Comparison of ENCODE assay signal across 2 cellular contexts in the genomic region with DNA sequence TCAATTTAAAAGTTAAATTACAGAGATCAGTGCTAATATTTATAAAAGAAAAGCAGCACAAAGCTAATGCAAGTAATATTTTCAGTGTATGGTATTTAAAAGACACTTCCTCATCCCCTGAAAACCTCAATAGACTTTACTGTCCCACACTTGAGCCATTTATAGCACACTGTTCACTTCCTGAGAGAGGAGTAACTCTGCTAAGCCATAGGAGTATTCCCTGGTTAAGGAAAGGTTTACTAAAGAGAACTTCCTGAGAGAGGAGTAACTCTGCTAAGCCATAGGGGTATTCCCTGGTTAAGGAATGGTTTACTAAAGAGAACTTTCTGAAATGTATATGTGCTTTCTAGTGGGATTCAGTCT.
TF ChIP-seq lines count a peak whose summit lies in the region.

No MANE protein-coding gene starts in this region.

TF ChIP-seq in HepG2, 621 proteins besides CTCF, POLR2A, EP300 and RAD21 (continued from another document):
- TF ChIP-seq, protein P1, sequence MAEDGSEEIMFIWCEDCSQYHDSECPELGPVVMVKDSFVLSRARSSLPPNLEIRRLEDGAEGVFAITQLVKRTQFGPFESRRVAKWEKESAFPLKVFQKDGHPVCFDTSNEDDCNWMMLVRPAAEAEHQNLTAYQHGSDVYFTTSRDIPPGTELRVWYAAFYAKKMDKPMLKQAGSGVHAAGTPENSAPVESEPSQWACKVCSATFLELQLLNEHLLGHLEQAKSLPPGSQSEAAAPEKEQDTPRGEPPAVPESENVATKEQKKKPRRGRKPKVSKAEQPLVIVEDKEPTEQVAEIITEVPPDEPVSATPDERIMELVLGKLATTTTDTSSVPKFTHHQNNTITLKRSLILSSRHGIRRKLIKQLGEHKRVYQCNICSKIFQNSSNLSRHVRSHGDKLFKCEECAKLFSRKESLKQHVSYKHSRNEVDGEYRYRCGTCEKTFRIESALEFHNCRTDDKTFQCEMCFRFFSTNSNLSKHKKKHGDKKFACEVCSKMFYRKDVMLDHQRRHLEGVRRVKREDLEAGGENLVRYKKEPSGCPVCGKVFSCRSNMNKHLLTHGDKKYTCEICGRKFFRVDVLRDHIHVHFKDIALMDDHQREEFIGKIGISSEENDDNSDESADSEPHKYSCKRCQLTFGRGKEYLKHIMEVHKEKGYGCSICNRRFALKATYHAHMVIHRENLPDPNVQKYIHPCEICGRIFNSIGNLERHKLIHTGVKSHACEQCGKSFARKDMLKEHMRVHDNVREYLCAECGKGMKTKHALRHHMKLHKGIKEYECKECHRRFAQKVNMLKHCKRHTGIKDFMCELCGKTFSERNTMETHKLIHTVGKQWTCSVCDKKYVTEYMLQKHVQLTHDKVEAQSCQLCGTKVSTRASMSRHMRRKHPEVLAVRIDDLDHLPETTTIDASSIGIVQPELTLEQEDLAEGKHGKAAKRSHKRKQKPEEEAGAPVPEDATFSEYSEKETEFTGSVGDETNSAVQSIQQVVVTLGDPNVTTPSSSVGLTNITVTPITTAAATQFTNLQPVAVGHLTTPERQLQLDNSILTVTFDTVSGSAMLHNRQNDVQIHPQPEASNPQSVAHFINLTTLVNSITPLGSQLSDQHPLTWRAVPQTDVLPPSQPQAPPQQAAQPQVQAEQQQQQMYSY (CRISPR knock-in tag; IDR thresholded peaks at IDR 0.05) = no peak
- TF ChIP-seq PAXIP1 (CRISPR knock-in tag; conservative IDR thresholded peaks at IDR 0.05) (no peak), ARID2 (CRISPR knock-in tag; IDR thresholded peaks at IDR 0.05; ENCODE audit: borderline replicate concordance) (no peak), ZNF570 (CRISPR knock-in tag; IDR thresholded peaks at IDR 0.05; ENCODE audit: borderline replicate concordance) (no peak), STAT6 (CRISPR knock-in tag; IDR thresholded peaks at IDR 0.05; ENCODE audit: borderline replicate concordance) (no peak), PCBP2 (optimal IDR thresholded peaks at IDR 0.05; ENCODE audit: low read depth, low read length, poor library complexity, severe bottlenecking) (no peak)
- TF ChIP-seq, protein P2, sequence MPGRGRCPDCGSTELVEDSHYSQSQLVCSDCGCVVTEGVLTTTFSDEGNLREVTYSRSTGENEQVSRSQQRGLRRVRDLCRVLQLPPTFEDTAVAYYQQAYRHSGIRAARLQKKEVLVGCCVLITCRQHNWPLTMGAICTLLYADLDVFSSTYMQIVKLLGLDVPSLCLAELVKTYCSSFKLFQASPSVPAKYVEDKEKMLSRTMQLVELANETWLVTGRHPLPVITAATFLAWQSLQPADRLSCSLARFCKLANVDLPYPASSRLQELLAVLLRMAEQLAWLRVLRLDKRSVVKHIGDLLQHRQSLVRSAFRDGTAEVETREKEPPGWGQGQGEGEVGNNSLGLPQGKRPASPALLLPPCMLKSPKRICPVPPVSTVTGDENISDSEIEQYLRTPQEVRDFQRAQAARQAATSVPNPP (CRISPR knock-in tag; IDR thresholded peaks at IDR 0.05) = no peak
TF ChIP-seq in HepG2: peak in this region for 0.

TF ChIP-seq in GM23338, 12 proteins besides CTCF, POLR2A, EP300 and RAD21 (continued from another document):
- TF ChIP-seq, protein P3, sequence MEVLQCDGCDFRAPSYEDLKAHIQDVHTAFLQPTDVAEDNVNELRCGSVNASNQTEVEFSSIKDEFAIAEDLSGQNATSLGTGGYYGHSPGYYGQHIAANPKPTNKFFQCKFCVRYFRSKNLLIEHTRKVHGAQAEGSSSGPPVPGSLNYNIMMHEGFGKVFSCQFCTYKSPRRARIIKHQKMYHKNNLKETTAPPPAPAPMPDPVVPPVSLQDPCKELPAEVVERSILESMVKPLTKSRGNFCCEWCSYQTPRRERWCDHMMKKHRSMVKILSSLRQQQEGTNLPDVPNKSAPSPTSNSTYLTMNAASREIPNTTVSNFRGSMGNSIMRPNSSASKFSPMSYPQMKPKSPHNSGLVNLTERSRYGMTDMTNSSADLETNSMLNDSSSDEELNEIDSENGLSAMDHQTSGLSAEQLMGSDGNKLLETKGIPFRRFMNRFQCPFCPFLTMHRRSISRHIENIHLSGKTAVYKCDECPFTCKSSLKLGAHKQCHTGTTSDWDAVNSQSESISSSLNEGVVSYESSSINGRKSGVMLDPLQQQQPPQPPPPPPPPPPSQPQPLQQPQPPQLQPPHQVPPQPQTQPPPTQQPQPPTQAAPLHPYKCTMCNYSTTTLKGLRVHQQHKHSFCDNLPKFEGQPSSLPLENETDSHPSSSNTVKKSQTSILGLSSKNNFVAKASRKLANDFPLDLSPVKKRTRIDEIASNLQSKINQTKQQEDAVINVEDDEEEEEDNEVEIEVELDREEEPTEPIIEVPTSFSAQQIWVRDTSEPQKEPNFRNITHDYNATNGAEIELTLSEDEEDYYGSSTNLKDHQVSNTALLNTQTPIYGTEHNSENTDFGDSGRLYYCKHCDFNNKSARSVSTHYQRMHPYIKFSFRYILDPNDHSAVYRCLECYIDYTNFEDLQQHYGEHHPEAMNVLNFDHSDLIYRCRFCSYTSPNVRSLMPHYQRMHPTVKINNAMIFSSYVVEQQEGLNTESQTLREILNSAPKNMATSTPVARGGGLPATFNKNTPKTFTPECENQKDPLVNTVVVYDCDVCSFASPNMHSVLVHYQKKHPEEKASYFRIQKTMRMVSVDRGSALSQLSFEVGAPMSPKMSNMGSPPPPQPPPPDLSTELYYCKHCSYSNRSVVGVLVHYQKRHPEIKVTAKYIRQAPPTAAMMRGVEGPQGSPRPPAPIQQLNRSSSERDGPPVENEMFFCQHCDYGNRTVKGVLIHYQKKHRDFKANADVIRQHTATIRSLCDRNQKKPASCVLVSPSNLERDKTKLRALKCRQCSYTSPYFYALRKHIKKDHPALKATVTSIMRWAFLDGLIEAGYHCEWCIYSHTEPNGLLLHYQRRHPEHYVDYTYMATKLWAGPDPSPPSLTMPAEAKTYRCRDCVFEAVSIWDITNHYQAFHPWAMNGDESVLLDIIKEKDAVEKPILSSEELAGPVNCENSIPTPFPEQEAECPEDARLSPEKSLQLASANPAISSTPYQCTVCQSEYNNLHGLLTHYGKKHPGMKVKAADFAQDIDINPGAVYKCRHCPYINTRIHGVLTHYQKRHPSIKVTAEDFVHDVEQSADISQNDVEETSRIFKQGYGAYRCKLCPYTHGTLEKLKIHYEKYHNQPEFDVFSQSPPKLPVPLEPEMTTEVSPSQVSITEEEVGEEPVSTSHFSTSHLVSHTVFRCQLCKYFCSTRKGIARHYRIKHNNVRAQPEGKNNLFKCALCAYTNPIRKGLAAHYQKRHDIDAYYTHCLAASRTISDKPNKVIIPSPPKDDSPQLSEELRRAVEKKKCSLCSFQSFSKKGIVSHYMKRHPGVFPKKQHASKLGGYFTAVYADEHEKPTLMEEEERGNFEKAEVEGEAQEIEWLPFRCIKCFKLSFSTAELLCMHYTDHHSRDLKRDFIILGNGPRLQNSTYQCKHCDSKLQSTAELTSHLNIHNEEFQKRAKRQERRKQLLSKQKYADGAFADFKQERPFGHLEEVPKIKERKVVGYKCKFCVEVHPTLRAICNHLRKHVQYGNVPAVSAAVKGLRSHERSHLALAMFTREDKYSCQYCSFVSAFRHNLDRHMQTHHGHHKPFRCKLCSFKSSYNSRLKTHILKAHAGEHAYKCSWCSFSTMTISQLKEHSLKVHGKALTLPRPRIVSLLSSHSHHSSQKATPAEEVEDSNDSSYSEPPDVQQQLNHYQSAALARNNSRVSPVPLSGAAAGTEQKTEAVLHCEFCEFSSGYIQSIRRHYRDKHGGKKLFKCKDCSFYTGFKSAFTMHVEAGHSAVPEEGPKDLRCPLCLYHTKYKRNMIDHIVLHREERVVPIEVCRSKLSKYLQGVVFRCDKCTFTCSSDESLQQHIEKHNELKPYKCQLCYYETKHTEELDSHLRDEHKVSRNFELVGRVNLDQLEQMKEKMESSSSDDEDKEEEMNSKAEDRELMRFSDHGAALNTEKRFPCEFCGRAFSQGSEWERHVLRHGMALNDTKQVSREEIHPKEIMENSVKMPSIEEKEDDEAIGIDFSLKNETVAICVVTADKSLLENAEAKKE (CRISPR knock-in tag; IDR thresholded peaks at IDR 0.05) = no peak
TF ChIP-seq in GM23338: peak in this region for 0.
